In genomic region chr5:3780907-3781306, GRCh38 we compare ENCODE assay signal across 17 cellular contexts.
A peak's percentile ranks its signal among the peaks of the same experiment; 100 is the strongest.
DNase-seq lines count a peak whose midpoint lies in the region; ATAC-seq and TF ChIP-seq lines count a peak whose summit lies in the region.
"Had no signal": no experiment of that assay in that cellular context is flagged by ENCODE, and none has a peak within 500 bp of the region (broad histone marks: within the 10 kb centered on the region; RNA-seq: fewer than 3 reads in every experiment).

No MANE protein-coding gene starts in this region.

- H3K9me3 ChIP-seq in esophagus muscularis mucosa (peaks cover 0 to 4% (median 0%) of the 10 kb centered on the region in 4 donors), testis (no peaks in the 10 kb centered on the region)

- TF ChIP-seq CTCF in esophagus muscularis mucosa (IDR thresholded peaks at IDR 0.05) (no peak), testis (IDR thresholded peaks at IDR 0.05) (no peak)

- ATAC-seq in Right ventricle myocardium superior (ENCODE audit: poor library complexity) (peak; percentile 36), HG03432 (IDR thresholded peaks at IDR 0.05; ENCODE audit: unreplicated experiment) (no peak)

- TF ChIP-seq POLR2A in esophagus muscularis mucosa (IDR thresholded peaks at IDR 0.05; ENCODE audit: low read depth) (no peak), testis (IDR thresholded peaks at IDR 0.05) (no peak)

- H3K36me3 ChIP-seq in esophagus muscularis mucosa (no peaks in the 10 kb centered on the region), testis (ENCODE audit: low read depth, missing control alignments) (no peaks in the 10 kb centered on the region)

- no peak for TF ChIP-seq EP300 in esophagus muscularis mucosa (IDR thresholded peaks at IDR 0.05)

- intact Hi-C loops in Right ventricle myocardium superior (cut with DNase I), result no loop called here
- intact Hi-C loops in cardiac septum (cut with DNase I), result no loop called here
- intact Hi-C loops in esophagus muscularis mucosa (cut with DNase I), result no loop called here
- intact Hi-C loops in testis (cut with DNase I; ENCODE audit: low total_unique reads), result no loop called here

- WGBS in esophagus muscularis mucosa, result 90% methylated on average over 9 of the region's 11 CpGs
- WGBS in testis, 2 donors, result 87 to 90% methylated on average over 6 to 11 of the region's 11 CpGs

- no peaks in the 10 kb centered on the region for H3K4me1 ChIP-seq in esophagus muscularis mucosa
- no peaks in the 10 kb centered on the region for H3K4me1 ChIP-seq in testis

- no peak for DNase-seq in Right ventricle myocardium superior
- no peak for DNase-seq in cardiac septum (ENCODE audit: low spot score)
- peak; percentile 83 for DNase-seq in esophagus muscularis mucosa (ENCODE audit: extremely low spot score)
- DNase-seq in mesenteric fat pad (ENCODE audit: low spot score), result peak; percentile 79
- no peak for DNase-seq in stimulated activated CD4-positive, alpha-beta T cell treated with anti-CD3 and anti-CD28 coated beads, Interleukin-2, amount 100 ng/mL, for 24 hours
- DNase-seq in testis, result no peak
- DNase-seq: C1 segment of cervical spinal cord; Calu3; CD4-positive, alpha-beta memory T cell; COR-L47; DMS53; DMS79 treated with DMSO at 0.1 percent for 48 hours; GF-D8; GOT3; H7; HCEC 1CT had no signal

- H3K27me3 ChIP-seq in esophagus muscularis mucosa, result peaks cover 0 to 3% (median 0%) of the 10 kb centered on the region in 4 donors
- H3K27me3 ChIP-seq in testis, result no peaks in the 10 kb centered on the region

- H3K4me3 ChIP-seq in esophagus muscularis mucosa, result no peak overlapping the region
- H3K4me3 ChIP-seq in testis, result no peak overlapping the region

- H3K27ac ChIP-seq in esophagus muscularis mucosa (replicated peaks in 1 of 4) (no peak overlapping the region), testis (no peak overlapping the region)

Comparison
In these comparisons a context has a peak if more than half of its experiments do, and no peak if none do; other contexts are left out.
1. DNase-seq: peak in esophagus muscularis mucosa (single experiment) and mesenteric fat pad (single experiment); none in Right ventricle myocardium superior (single experiment), cardiac septum (single experiment), stimulated activated CD4-positive, alpha-beta T cell treated with anti-CD3 and anti-CD28 coated beads, Interleukin-2, amount 100 ng/mL, for 24 hours (0 of 2) and testis (single experiment).